8 cellular contexts compared by ENCODE assay signal in the genomic region with DNA sequence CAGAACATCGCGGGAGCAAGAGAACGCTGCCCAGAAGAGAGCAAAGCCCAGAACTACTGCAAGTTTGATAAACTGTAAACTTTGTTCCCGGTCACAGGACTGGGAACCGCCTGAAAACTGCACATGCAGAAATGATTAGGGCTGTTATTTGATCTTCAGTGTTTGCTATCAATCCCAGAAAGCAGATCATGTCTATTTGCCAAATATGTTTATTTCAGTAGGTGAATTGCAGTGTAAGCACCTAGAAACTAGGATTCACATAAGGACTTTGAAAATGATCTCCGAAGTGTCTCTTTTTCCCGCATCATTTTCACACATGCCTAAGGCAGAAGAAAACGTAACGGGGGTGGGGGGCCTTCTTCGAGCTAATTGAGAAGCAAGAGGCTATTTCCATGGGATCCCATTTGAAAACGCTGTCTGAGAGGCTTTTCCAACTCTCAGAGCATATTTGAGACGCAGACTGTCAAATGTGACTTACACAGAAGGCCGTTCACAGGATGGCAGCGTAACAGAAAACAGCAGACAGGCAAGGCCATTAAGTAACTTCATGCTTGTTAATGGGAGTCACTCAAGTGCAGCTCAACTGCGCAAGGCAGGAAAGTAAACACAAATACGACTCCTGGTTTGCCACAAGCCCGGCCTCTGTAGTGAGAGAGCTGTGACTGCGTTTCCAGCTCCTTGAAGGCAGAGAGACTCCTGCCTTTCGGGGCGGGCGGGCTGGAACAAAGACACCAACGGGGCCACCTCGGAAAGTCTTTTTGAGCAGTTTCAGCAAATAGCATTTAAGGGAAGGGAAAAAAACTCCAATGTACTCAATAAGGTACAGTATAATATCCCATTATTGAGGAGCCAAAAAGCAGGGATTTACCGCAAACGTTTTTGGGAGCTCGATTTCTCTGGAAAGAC.
A peak's percentile ranks its signal among the peaks of the same experiment; 100 is the strongest.
DNase-seq lines count a peak whose midpoint lies in the region; TF ChIP-seq lines count a peak whose summit lies in the region.

No MANE protein-coding gene starts in this region.

- peak overlapping the region; percentile 72 for H3K4me2 ChIP-seq in osteoblast (ENCODE audit: insufficient read depth, low read length)

- no peaks in the 10 kb centered on the region for H3K27me3 ChIP-seq in AG04450 (ENCODE audit: control insufficient read depth, insufficient read depth, low read length)
- H3K27me3 ChIP-seq in SJSA1 (replicated peaks): no peaks in the 10 kb centered on the region
- H3K27me3 ChIP-seq in osteoblast (ENCODE audit: insufficient read depth, low read length): no peaks in the 10 kb centered on the region

- H3K4me3 Mint-ChIP-seq in HFFc6 (peak overlapping the region; percentile 80), immature natural killer cell (no peak overlapping the region)

- H3K36me3 ChIP-seq in SJSA1: no peaks in the 10 kb centered on the region
- H3K36me3 ChIP-seq in osteoblast (ENCODE audit: insufficient read depth, low read length): no peaks in the 10 kb centered on the region

- H3K27ac Mint-ChIP-seq in HFFc6 (peak overlapping the region; percentile 92), immature natural killer cell (peak overlapping the region in 1 of 6 donors; percentile 27)

- H3K27me3 Mint-ChIP-seq in HFFc6 (ENCODE audit: insufficient read depth) (no peaks in the 10 kb centered on the region; the same call in 1 of the 2 replicates), immature natural killer cell (ENCODE audit: low read depth in 3 of 3) (peaks cover 0 to 7% (median 5%) of the 10 kb centered on the region in 3 donors)

- H4K20me1 ChIP-seq in osteoblast (ENCODE audit: insufficient read depth, low read length): no peaks in the 10 kb centered on the region

- H3K4me1 Mint-ChIP-seq in HFFc6 (ENCODE audit: low read depth) (peaks cover 75% of the 10 kb centered on the region), immature natural killer cell (peaks cover 29 to 44% of the 10 kb centered on the region in 2 donors)

- DNase-seq in AG04450 (ENCODE audit: low read depth, low spot score) (peak; percentile 36), HFFc6 (peak; percentile 87), SJSA1 (ENCODE audit: low read depth in 1 of 2, low spot score in 2 of 2) (peak; percentile 67 to 77), fibroblast of villous mesenchyme (ENCODE audit: low read depth) (peak; percentile 97), osteoblast (ENCODE audit: insufficient read length, low spot score, missing footprints) (no peak), cerebellum (ENCODE audit: low spot score) (no peak), immature natural killer cell (no peak)
- DNase-seq in activated CD4-positive, alpha-beta T cell treated with anti-CD3 and anti-CD28 coated beads, Interleukin-2, amount 50 U/mL, for 4 hours: no peak

- peaks cover 58% of the 10 kb centered on the region for H3K4me1 ChIP-seq in SJSA1 (replicated peaks)
- peaks cover 57% of the 10 kb centered on the region for H3K4me1 ChIP-seq in osteoblast (ENCODE audit: insufficient read depth, low read length)

- H3K4me3 ChIP-seq in AG04450 (ENCODE audit: low read depth, low read length): no peak overlapping the region
- peak overlapping the region; percentile 12 for H3K4me3 ChIP-seq in SJSA1
- peak overlapping the region; percentile 49 for H3K4me3 ChIP-seq in fibroblast of villous mesenchyme (ENCODE audit: low read depth, low read length)
- peak overlapping the region; percentile 45 for H3K4me3 ChIP-seq in osteoblast (ENCODE audit: insufficient read depth, low read length)

- H3K27ac ChIP-seq in AG04450 (ENCODE audit: low read depth, low read length): peak overlapping the region; percentile 68
- peak overlapping the region; percentile 83 for H3K27ac ChIP-seq in SJSA1
- peak overlapping the region; percentile 84 for H3K27ac ChIP-seq in osteoblast (ENCODE audit: low read depth, low read length)

- POLR2A ChIA-PET in AG04450 (lab: Yijun Ruan, JAX): interaction anchor here (0.6 to 0.9 kb wide), 3 partner anchors 26 to 202 kb away, joined by 3 to 8 read pairs (median 3); no protein-coding TSS in a partner anchor

- TF ChIP-seq CTCF in AG04450 (IDR thresholded peaks at IDR 0.05; ENCODE audit: low read depth, low read length): no peak
- no peak for TF ChIP-seq CTCF in HFFc6 (IDR thresholded peaks at IDR 0.05)
- TF ChIP-seq CTCF in fibroblast of villous mesenchyme (IDR thresholded peaks at IDR 0.05; ENCODE audit: insufficient read depth, low read depth, low read length): no peak
- no peak for TF ChIP-seq CTCF in osteoblast (IDR thresholded peaks at IDR 0.05; ENCODE audit: extremely low read depth, low read depth, low read length)

- H2AFZ ChIP-seq in osteoblast (ENCODE audit: low read length): peak overlapping the region; percentile 72

- no peaks in the 10 kb centered on the region for H3K79me2 ChIP-seq in osteoblast (ENCODE audit: insufficient read depth, low read length)

- H3K9me3 Mint-ChIP-seq in HFFc6 (no peaks in the 10 kb centered on the region), immature natural killer cell (peaks cover 0 to 1% (median 0%) of the 10 kb centered on the region in 6 donors)

- H3K36me3 Mint-ChIP-seq in HFFc6 (ENCODE audit: low read depth): no peaks in the 10 kb centered on the region
- peaks cover 0 to 2% (median 0%) of the 10 kb centered on the region in 3 donors for H3K36me3 Mint-ChIP-seq in immature natural killer cell

- H3K9me3 ChIP-seq in AG04450 (ENCODE audit: control insufficient read depth, insufficient read depth, low read length) (peaks cover 3% of the 10 kb centered on the region; the same call in 1 of the 2 replicates), SJSA1 (replicated peaks) (no peaks in the 10 kb centered on the region), osteoblast (ENCODE audit: low read depth, low read length) (no peaks in the 10 kb centered on the region)

- CTCF ChIA-PET in AG04450 (lab: Charles Lee): interaction anchor here (0.6 to 2.7 kb wide), 4 partner anchors 10 to 191 kb away, joined by 3 to 7 read pairs (median 4); no protein-coding TSS in a partner anchor

Comparison
In these comparisons a context has a peak if more than half of its experiments do, and no peak if none do; other contexts are left out.
1. DNase-seq: peak in AG04450 (single experiment), HFFc6 (single experiment), SJSA1 (2 of 2) and fibroblast of villous mesenchyme (single experiment); none in osteoblast (single experiment), cerebellum (single experiment), activated CD4-positive, alpha-beta T cell treated with anti-CD3 and anti-CD28 coated beads, Interleukin-2, amount 50 U/mL, for 4 hours (0 of 2) and immature natural killer cell (0 of 3).
2. Peak in every context shown above with its lines, with median percentiles within 50 percentile points of each other: H3K27ac ChIP-seq.